Comparison of ENCODE assay signal across 2 cellular contexts in the genomic region with DNA sequence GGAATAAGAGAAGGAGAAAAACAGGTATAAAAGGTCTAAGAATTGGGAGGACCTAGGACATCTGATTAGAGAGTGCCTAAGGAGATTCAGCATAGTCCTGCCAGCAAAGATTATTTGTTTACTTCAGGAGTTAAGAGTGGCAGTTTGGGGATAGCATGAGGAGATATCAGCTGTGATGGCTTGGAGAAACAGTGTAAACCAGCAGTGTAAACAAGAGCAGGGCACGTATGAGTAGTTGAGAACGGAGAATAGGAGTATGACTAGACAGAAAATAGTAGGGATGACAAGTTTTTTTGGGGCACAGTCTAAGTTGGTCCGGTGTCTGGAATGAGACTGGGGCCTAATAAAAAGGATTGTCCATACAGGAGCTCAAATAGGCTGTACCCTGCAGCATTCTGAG. TPM values are rescaled to one million over a fixed set of nuclear protein-coding genes. Genes with fewer than 3 reads are reported as not detected.
"Had no signal": no experiment of that assay in that cellular context is flagged by ENCODE, and none has a peak within 500 bp of the region (broad histone marks: within the 10 kb centered on the region; RNA-seq: fewer than 3 reads in every experiment).

No MANE protein-coding gene starts in this region.

RNA-seq across cellular contexts. Expression of gene NPAS1, which starts 30.9 kb away (rescaled TPM):
- total RNA-seq: ureter had no signal
- polyA plus RNA-seq: neural cell had no signal
